In genomic region chr1:66954208-66954607, GRCh38 we compare ENCODE assay signal across 12 cellular contexts. TPM values are rescaled to one million over a fixed set of nuclear protein-coding genes. Genes with fewer than 3 reads are reported as not detected.
DNase-seq lines count a peak whose midpoint lies in the region; ATAC-seq lines count a peak whose summit lies in the region.
"Had no signal": no experiment of that assay in that cellular context is flagged by ENCODE, and none has a peak within 500 bp of the region (broad histone marks: within the 10 kb centered on the region; RNA-seq: fewer than 3 reads in every experiment).

No MANE protein-coding gene starts in this region.

- H3K4me3 ChIP-seq in naive thymus-derived CD4-positive, alpha-beta T cell (ENCODE audit: low read length): no peak overlapping the region
- H3K4me3 ChIP-seq: lung, right lobe of liver had no signal

- H3K27ac ChIP-seq in naive thymus-derived CD4-positive, alpha-beta T cell (ENCODE audit: low read depth, low read length): no peak overlapping the region
- H3K27ac ChIP-seq: right lobe of liver had no signal

- DNase-seq in activated CD4-positive, alpha-beta T cell treated with anti-CD3 and anti-CD28 coated beads for 36 hours: no peak
- no peak for DNase-seq in activated CD4-positive, alpha-beta T cell treated with anti-CD3 and anti-CD28 coated beads, Interleukin-2, amount 10 ng/mL, durations not matched to agents 7 days and 5 days
- no peak for DNase-seq in naive thymus-derived CD4-positive, alpha-beta T cell
- DNase-seq in NCI-H82 (lab: John Stamatoyannopoulos, UW): no peak
- no peak for DNase-seq in islet precursor cell
- DNase-seq in NCI-H2196 (lab: John Stamatoyannopoulos, UW; ENCODE audit: unreplicated experiment): no peak
- DNase-seq: NCI-H1417, right lobe of liver had no signal

- H3K4me3 Mint-ChIP-seq in activated CD4-positive, alpha-beta T cell treated with anti-CD3 and anti-CD28 coated beads for 36 hours: no peak overlapping the region
- H3K4me3 Mint-ChIP-seq in activated CD4-positive, alpha-beta T cell treated with anti-CD3 and anti-CD28 coated beads, Interleukin-2, amount 10 ng/mL, durations not matched to agents 7 days and 5 days: no peak overlapping the region
- no peak overlapping the region for H3K4me3 Mint-ChIP-seq in naive thymus-derived CD4-positive, alpha-beta T cell
- H3K4me3 Mint-ChIP-seq: brain had no signal

- no peaks in the 10 kb centered on the region for H3K27me3 Mint-ChIP-seq in activated CD4-positive, alpha-beta T cell treated with anti-CD3 and anti-CD28 coated beads for 36 hours
- H3K27me3 Mint-ChIP-seq in activated CD4-positive, alpha-beta T cell treated with anti-CD3 and anti-CD28 coated beads, Interleukin-2, amount 10 ng/mL, durations not matched to agents 7 days and 5 days: no peaks in the 10 kb centered on the region
- H3K27me3 Mint-ChIP-seq in naive thymus-derived CD4-positive, alpha-beta T cell: no peaks in the 10 kb centered on the region
- H3K27me3 Mint-ChIP-seq: brain had no signal

- H3K36me3 Mint-ChIP-seq in activated CD4-positive, alpha-beta T cell treated with anti-CD3 and anti-CD28 coated beads for 36 hours (ENCODE audit: low read depth): peaks cover 57% of the 10 kb centered on the region
- H3K36me3 Mint-ChIP-seq in activated CD4-positive, alpha-beta T cell treated with anti-CD3 and anti-CD28 coated beads, Interleukin-2, amount 10 ng/mL, durations not matched to agents 7 days and 5 days (ENCODE audit: low read depth): peaks cover 71% of the 10 kb centered on the region
- H3K36me3 Mint-ChIP-seq in naive thymus-derived CD4-positive, alpha-beta T cell: peaks cover 12 to 50% (median 17%) of the 10 kb centered on the region in 5 donors

- CTCF ChIA-PET in activated CD4-positive, alpha-beta T cell treated with anti-CD3 and anti-CD28 coated beads for 36 hours (lab: Charles Lee): no interaction called here
- CTCF ChIA-PET in activated CD4-positive, alpha-beta T cell treated with anti-CD3 and anti-CD28 coated beads, Interleukin-2, amount 10 ng/mL, durations not matched to agents 7 days and 5 days (lab: Charles Lee): no interaction called here
- CTCF ChIA-PET in naive thymus-derived CD4-positive, alpha-beta T cell (lab: Charles Lee): no interaction called here

- H3K9me3 ChIP-seq in naive thymus-derived CD4-positive, alpha-beta T cell (ENCODE audit: control insufficient read depth in 2 of 3, low read length in 3 of 3): no peaks in the 10 kb centered on the region
- H3K9me3 ChIP-seq: right lobe of liver had no signal

- peaks cover 27% of the 10 kb centered on the region for H3K4me1 Mint-ChIP-seq in activated CD4-positive, alpha-beta T cell treated with anti-CD3 and anti-CD28 coated beads for 36 hours
- H3K4me1 Mint-ChIP-seq in activated CD4-positive, alpha-beta T cell treated with anti-CD3 and anti-CD28 coated beads, Interleukin-2, amount 10 ng/mL, durations not matched to agents 7 days and 5 days: peaks cover 14% of the 10 kb centered on the region
- peaks cover 9 to 73% (median 56%) of the 10 kb centered on the region in 7 donors for H3K4me1 Mint-ChIP-seq in naive thymus-derived CD4-positive, alpha-beta T cell
- H3K4me1 Mint-ChIP-seq: brain had no signal

- H3K27ac Mint-ChIP-seq in activated CD4-positive, alpha-beta T cell treated with anti-CD3 and anti-CD28 coated beads for 36 hours: peak overlapping the region; percentile 69
- no peak overlapping the region for H3K27ac Mint-ChIP-seq in activated CD4-positive, alpha-beta T cell treated with anti-CD3 and anti-CD28 coated beads, Interleukin-2, amount 10 ng/mL, durations not matched to agents 7 days and 5 days
- peak overlapping the region in 6 of 9 donors; percentile 3 to 83 (median 62) for H3K27ac Mint-ChIP-seq in naive thymus-derived CD4-positive, alpha-beta T cell

- POLR2A ChIA-PET in activated CD4-positive, alpha-beta T cell treated with anti-CD3 and anti-CD28 coated beads for 36 hours (lab: Charles Lee): no interaction called here
- POLR2A ChIA-PET in activated CD4-positive, alpha-beta T cell treated with anti-CD3 and anti-CD28 coated beads, Interleukin-2, amount 10 ng/mL, durations not matched to agents 7 days and 5 days (lab: Charles Lee): no interaction called here
- POLR2A ChIA-PET in naive thymus-derived CD4-positive, alpha-beta T cell (lab: Charles Lee): no interaction called here

- peaks cover 0 to 48% (median 0%) of the 10 kb centered on the region in 3 experiments for H3K36me3 ChIP-seq in naive thymus-derived CD4-positive, alpha-beta T cell (ENCODE audit: control insufficient read depth in 2 of 3, insufficient read depth in 3 of 3, low read length in 3 of 3)

- H3K9me3 Mint-ChIP-seq in activated CD4-positive, alpha-beta T cell treated with anti-CD3 and anti-CD28 coated beads for 36 hours (ENCODE audit: low read depth): no peaks in the 10 kb centered on the region
- H3K9me3 Mint-ChIP-seq in activated CD4-positive, alpha-beta T cell treated with anti-CD3 and anti-CD28 coated beads, Interleukin-2, amount 10 ng/mL, durations not matched to agents 7 days and 5 days: no peaks in the 10 kb centered on the region
- no peaks in the 10 kb centered on the region for H3K9me3 Mint-ChIP-seq in naive thymus-derived CD4-positive, alpha-beta T cell
- H3K9me3 Mint-ChIP-seq: brain had no signal

- H3K27me3 ChIP-seq in naive thymus-derived CD4-positive, alpha-beta T cell (ENCODE audit: control insufficient read depth in 2 of 2, insufficient read depth in 2 of 2, low read length in 2 of 2): no peaks in the 10 kb centered on the region
- H3K27me3 ChIP-seq: right lobe of liver had no signal

- intact Hi-C loops in activated CD4-positive, alpha-beta T cell treated with anti-CD3 and anti-CD28 coated beads for 36 hours (cut with DNase I, micrococcal nuclease): no loop called here
- intact Hi-C loops in naive thymus-derived CD4-positive, alpha-beta T cell (cut with micrococcal nuclease): loop anchor here in 1 of 2 donors (5.0 kb wide), 1 partner anchor 187 kb away; no protein-coding TSS in a partner anchor

- H3K4me1 ChIP-seq in naive thymus-derived CD4-positive, alpha-beta T cell (ENCODE audit: control insufficient read depth in 2 of 2, insufficient read depth in 2 of 2, low read length in 2 of 2): no peaks in the 10 kb centered on the region
- H3K4me1 ChIP-seq: right lobe of liver had no signal

- ATAC-seq in activated CD4-positive, alpha-beta T cell treated with anti-CD3 and anti-CD28 coated beads for 36 hours: peak; percentile 86
- ATAC-seq in GM21619 (IDR thresholded peaks at IDR 0.05; ENCODE audit: unreplicated experiment): peak; percentile 92
- ATAC-seq in HG03175 (IDR thresholded peaks at IDR 0.05; ENCODE audit: unreplicated experiment): peak; percentile 75
- no peak for ATAC-seq in naive thymus-derived CD4-positive, alpha-beta T cell

RNA-seq across cellular contexts. Expression of gene MIER1, which starts 29.4 kb away (rescaled TPM):
- 10 to 100 TPM; 49.7 to 51.5 TPM for total RNA-seq in activated CD4-positive, alpha-beta T cell treated with anti-CD3 and anti-CD28 coated beads for 36 hours
- 10 to 100 TPM; 54.2 to 56.9 TPM for total RNA-seq in activated CD4-positive, alpha-beta T cell treated with anti-CD3 and anti-CD28 coated beads, Interleukin-2, amount 10 ng/mL, durations not matched to agents 7 days and 5 days
- 10 to 100 TPM; 51.5 to 73.6 (median 70.9) TPM for total RNA-seq in naive thymus-derived CD4-positive, alpha-beta T cell
- 10 to 100 TPM; 35.8 to 48.2 TPM for polyA plus RNA-seq in naive thymus-derived CD4-positive, alpha-beta T cell

RNA-seq across cellular contexts. Expression of gene DNAI4, which starts 29.6 kb away (rescaled TPM):
- 1 to 10 TPM in 1 of 2 experiments, under 1 TPM in 1; 0.87 to 3.6 TPM for total RNA-seq in activated CD4-positive, alpha-beta T cell treated with anti-CD3 and anti-CD28 coated beads for 36 hours
- 1 to 10 TPM; 2.9 to 4.2 TPM for total RNA-seq in activated CD4-positive, alpha-beta T cell treated with anti-CD3 and anti-CD28 coated beads, Interleukin-2, amount 10 ng/mL, durations not matched to agents 7 days and 5 days
- 10 to 100 TPM in 1 of 5 experiments, 1 to 10 TPM in 4; 1.3 to 10.7 (median 9.7) TPM for total RNA-seq in naive thymus-derived CD4-positive, alpha-beta T cell
- 1 to 10 TPM; 2.2 to 2.3 TPM for polyA plus RNA-seq in naive thymus-derived CD4-positive, alpha-beta T cell
